8 cellular contexts compared by ENCODE assay signal in genomic region chr12:55926738-55927587, GRCh38. TPM values are rescaled to one million over a fixed set of nuclear protein-coding genes. Genes with fewer than 3 reads are reported as not detected.
DNase-seq lines count a peak whose midpoint lies in the region; ATAC-seq and TF ChIP-seq lines count a peak whose summit lies in the region.

No MANE protein-coding gene starts in this region.

- peaks cover 48% of the 10 kb centered on the region for H3K4me1 Mint-ChIP-seq in endothelial cell (ENCODE audit: unreplicated experiment)

- H3K4me1 ChIP-seq in HUES6 (ENCODE audit: control insufficient read depth, insufficient read depth, low read length) (peaks cover 16% of the 10 kb centered on the region), NT2/D1 (ENCODE audit: insufficient read depth, insufficient read length) (peaks cover 7% of the 10 kb centered on the region)

- H3K27me3 Mint-ChIP-seq in endothelial cell (ENCODE audit: unreplicated experiment), result peaks cover 10% of the 10 kb centered on the region

- H3K9me3 Mint-ChIP-seq in endothelial cell (ENCODE audit: unreplicated experiment), result no peaks in the 10 kb centered on the region

- ATAC-seq in GM21381 (IDR thresholded peaks at IDR 0.05; ENCODE audit: unreplicated experiment), result peak; percentile 37

- H3K27me3 ChIP-seq in HUES6 (ENCODE audit: control insufficient read depth, insufficient read depth, low read length), result peaks cover 5% of the 10 kb centered on the region; the same call in 1 of the 2 replicates
- H3K27me3 ChIP-seq in NT2/D1 (ENCODE audit: insufficient read depth, insufficient read length), result peaks cover 12% of the 10 kb centered on the region

- H3K9ac ChIP-seq in HUES6 (ENCODE audit: low read length) (peak overlapping the region; percentile 96), NT2/D1 (ENCODE audit: insufficient read length, low read depth) (peak overlapping the region; percentile 97)

- H3K4me3 Mint-ChIP-seq in endothelial cell (ENCODE audit: unreplicated experiment), result peak overlapping the region; percentile 99

- in situ Hi-C loops in Caki2 (cut with HindIII; ENCODE audit: low pct_unique_long_range_greater_than_20kb, low sequenced_read_pairs), result no loop called here

- H3K27ac Mint-ChIP-seq in endothelial cell (ENCODE audit: unreplicated experiment), result peak overlapping the region; percentile 91

- peak; percentile 98 for DNase-seq in Caki2 (ENCODE audit: low read depth)
- DNase-seq in NT2/D1 (ENCODE audit: low read depth, low spot score), result peak; percentile 92
- DNase-seq in activated CD8-positive, alpha-beta memory T cell treated with anti-CD3 and anti-CD28 coated beads, Interleukin-2, amount 50 U/mL, for 24 hours (ENCODE audit: extremely low read depth), result peak; percentile 74
- peak; percentile 85 for DNase-seq in endothelial cell (ENCODE audit: low spot score)
- DNase-seq in midbrain (lab: John Stamatoyannopoulos, UW), result peak; percentile 93
- DNase-seq in stimulated activated CD8-positive, alpha-beta memory T cell treated with anti-CD3 and anti-CD28 coated beads, Interleukin-15, amount 100 ng/mL, for 48 hours (ENCODE audit: low read depth in 2 of 2), result peak; percentile 93 to 95

- H3K27ac ChIP-seq in HUES6 (ENCODE audit: low read depth, low read length), result peak overlapping the region; percentile 93

- peak; percentile 77 for TF ChIP-seq CTCF in endothelial cell (IDR thresholded peaks at IDR 0.05; ENCODE audit: unreplicated experiment)

- H3K36me3 Mint-ChIP-seq in endothelial cell (ENCODE audit: low read depth, unreplicated experiment), result peaks cover 21% of the 10 kb centered on the region

- H3K4me3 ChIP-seq in HUES6 (ENCODE audit: low read depth, low read length) (peak overlapping the region; percentile 99), NT2/D1 (ENCODE audit: insufficient read length, low read depth) (peak overlapping the region; percentile 98)

- H3K36me3 ChIP-seq in HUES6 (ENCODE audit: control insufficient read depth, insufficient read depth, low read length) (peaks cover 21% of the 10 kb centered on the region), NT2/D1 (ENCODE audit: insufficient read depth, insufficient read length, low read length) (peaks cover 35% of the 10 kb centered on the region)

- H3K9me3 ChIP-seq in HUES6 (ENCODE audit: control insufficient read depth, insufficient read depth, low read depth, low read length) (no peaks in the 10 kb centered on the region), NT2/D1 (ENCODE audit: insufficient read depth, low read length) (no peaks in the 10 kb centered on the region)

RNA-seq across cellular contexts. Expression of gene PYM1, which starts 0.7 kb away (rescaled TPM):
- 36.1 and 62.7 TPM in 2 replicates for total RNA-seq in Caki2 (2014; rRNA removed; shearing (Covaris generic); ENCODE audit: low replicate concordance)
- total RNA-seq in endothelial cell (ENCODE audit: unreplicated experiment), result 58.6 TPM

RNA-seq across cellular contexts. Expression of gene DGKA, which starts 4.0 kb away (rescaled TPM):
- 0.17 and 1.2 TPM in 2 replicates for total RNA-seq in Caki2 (2014; rRNA removed; shearing (Covaris generic); ENCODE audit: low replicate concordance)
- total RNA-seq in endothelial cell (ENCODE audit: unreplicated experiment), result 70.1 TPM

RNA-seq across cellular contexts. Expression of gene PMEL, which starts 38.9 kb away (rescaled TPM):
- 10.4 and 27.5 TPM in 2 replicates for total RNA-seq in Caki2 (2014; rRNA removed; shearing (Covaris generic); ENCODE audit: low replicate concordance)
- 136 TPM for total RNA-seq in endothelial cell (ENCODE audit: unreplicated experiment)

RNA-seq across cellular contexts. Expression of gene CDK2, which starts 39.7 kb away (rescaled TPM):
- total RNA-seq in Caki2 (2014; rRNA removed; shearing (Covaris generic); ENCODE audit: low replicate concordance), result 42.6 and 58.5 TPM in 2 replicates
- total RNA-seq in endothelial cell (ENCODE audit: unreplicated experiment), result 43.0 TPM

RNA-seq across cellular contexts. Expression of gene RAB5B, which starts 46.9 kb away (rescaled TPM):
- 26.3 and 36.1 TPM in 2 replicates for total RNA-seq in Caki2 (2014; rRNA removed; shearing (Covaris generic); ENCODE audit: low replicate concordance)
- total RNA-seq in endothelial cell (ENCODE audit: unreplicated experiment), result 130 TPM

Comparison
In these comparisons a context has a peak if more than half of its experiments do, and no peak if none do; other contexts are left out.
1. Peak in every context shown above with its lines: DNase-seq, ATAC-seq, H3K4me3 ChIP-seq and H3K27ac ChIP-seq.
2. RNA of gene DGKA, which starts 4.0 kb away (total RNA-seq): 70.1 TPM in endothelial cell (single experiment); 0.17 to 1.2 TPM in Caki2; every median in the first group is over 10 times any median in the second.